Comparison of ENCODE assay signal across 1 cellular context in the genomic region with DNA sequence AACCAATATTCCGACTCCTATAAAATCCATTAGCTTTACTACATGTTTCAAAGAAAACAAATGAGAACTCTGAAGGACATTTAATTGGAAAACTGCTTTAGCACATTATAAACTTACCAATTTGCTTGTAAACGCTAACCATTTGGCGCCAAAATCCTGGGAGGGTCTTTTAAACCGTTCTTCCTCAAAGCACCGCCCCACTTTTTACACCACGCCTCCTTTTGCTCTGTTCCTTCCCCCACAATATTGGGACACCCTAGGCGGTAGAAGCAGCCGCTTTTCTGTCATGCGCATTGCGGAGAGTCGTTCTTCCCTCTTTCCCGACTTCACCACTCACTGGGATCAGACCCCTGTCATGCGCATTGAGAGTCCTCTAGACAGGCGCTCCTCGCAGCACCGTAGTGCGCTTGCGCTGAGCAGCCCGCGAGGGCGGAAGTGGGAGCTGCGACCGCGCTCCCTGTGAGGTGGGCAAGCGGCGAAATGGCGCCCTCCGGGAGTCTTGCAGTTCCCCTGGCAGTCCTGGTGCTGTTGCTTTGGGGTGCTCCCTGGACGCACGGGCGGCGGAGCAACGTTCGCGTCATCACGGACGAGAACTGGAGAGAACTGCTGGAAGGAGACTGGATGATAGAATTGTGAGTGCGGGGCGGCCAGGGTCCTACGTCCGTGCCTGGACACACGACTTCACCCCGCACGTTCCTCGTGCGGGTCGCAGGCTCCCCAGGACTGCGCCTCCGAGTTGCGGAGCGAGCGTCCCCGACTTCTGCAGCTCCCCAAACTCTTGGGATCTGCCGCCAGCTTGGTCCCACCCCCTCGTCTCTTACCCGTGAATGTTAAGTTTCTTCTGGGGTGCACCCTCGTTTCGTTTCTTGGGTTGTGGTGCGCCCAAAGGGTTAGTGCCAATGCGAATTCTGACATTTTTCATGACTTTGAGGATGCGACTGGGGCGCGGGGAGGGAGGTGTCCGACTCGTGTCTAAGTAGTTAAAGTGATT.
A peak's percentile ranks its signal among the peaks of the same experiment; 100 is the strongest.
TF ChIP-seq lines count a peak whose summit lies in the region.

A gene with protein sequence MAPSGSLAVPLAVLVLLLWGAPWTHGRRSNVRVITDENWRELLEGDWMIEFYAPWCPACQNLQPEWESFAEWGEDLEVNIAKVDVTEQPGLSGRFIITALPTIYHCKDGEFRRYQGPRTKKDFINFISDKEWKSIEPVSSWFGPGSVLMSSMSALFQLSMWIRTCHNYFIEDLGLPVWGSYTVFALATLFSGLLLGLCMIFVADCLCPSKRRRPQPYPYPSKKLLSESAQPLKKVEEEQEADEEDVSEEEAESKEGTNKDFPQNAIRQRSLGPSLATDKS (plus strand): TSS at position 435 of the 991 bp plus-strand sequence. CDS start 46 bp downstream, at position 481.

TF ChIP-seq in HepG2, 621 proteins besides CTCF, POLR2A, EP300 and RAD21 (continued from another document and continues in another):
- TF ChIP-seq, protein P1, sequence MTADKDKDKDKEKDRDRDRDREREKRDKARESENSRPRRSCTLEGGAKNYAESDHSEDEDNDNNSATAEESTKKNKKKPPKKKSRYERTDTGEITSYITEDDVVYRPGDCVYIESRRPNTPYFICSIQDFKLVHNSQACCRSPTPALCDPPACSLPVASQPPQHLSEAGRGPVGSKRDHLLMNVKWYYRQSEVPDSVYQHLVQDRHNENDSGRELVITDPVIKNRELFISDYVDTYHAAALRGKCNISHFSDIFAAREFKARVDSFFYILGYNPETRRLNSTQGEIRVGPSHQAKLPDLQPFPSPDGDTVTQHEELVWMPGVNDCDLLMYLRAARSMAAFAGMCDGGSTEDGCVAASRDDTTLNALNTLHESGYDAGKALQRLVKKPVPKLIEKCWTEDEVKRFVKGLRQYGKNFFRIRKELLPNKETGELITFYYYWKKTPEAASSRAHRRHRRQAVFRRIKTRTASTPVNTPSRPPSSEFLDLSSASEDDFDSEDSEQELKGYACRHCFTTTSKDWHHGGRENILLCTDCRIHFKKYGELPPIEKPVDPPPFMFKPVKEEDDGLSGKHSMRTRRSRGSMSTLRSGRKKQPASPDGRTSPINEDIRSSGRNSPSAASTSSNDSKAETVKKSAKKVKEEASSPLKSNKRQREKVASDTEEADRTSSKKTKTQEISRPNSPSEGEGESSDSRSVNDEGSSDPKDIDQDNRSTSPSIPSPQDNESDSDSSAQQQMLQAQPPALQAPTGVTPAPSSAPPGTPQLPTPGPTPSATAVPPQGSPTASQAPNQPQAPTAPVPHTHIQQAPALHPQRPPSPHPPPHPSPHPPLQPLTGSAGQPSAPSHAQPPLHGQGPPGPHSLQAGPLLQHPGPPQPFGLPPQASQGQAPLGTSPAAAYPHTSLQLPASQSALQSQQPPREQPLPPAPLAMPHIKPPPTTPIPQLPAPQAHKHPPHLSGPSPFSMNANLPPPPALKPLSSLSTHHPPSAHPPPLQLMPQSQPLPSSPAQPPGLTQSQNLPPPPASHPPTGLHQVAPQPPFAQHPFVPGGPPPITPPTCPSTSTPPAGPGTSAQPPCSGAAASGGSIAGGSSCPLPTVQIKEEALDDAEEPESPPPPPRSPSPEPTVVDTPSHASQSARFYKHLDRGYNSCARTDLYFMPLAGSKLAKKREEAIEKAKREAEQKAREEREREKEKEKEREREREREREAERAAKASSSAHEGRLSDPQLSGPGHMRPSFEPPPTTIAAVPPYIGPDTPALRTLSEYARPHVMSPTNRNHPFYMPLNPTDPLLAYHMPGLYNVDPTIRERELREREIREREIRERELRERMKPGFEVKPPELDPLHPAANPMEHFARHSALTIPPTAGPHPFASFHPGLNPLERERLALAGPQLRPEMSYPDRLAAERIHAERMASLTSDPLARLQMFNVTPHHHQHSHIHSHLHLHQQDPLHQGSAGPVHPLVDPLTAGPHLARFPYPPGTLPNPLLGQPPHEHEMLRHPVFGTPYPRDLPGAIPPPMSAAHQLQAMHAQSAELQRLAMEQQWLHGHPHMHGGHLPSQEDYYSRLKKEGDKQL (CRISPR knock-in tag; IDR thresholded peaks at IDR 0.05; ENCODE audit: low read depth) = no peak
- TF ChIP-seq, protein P2, sequence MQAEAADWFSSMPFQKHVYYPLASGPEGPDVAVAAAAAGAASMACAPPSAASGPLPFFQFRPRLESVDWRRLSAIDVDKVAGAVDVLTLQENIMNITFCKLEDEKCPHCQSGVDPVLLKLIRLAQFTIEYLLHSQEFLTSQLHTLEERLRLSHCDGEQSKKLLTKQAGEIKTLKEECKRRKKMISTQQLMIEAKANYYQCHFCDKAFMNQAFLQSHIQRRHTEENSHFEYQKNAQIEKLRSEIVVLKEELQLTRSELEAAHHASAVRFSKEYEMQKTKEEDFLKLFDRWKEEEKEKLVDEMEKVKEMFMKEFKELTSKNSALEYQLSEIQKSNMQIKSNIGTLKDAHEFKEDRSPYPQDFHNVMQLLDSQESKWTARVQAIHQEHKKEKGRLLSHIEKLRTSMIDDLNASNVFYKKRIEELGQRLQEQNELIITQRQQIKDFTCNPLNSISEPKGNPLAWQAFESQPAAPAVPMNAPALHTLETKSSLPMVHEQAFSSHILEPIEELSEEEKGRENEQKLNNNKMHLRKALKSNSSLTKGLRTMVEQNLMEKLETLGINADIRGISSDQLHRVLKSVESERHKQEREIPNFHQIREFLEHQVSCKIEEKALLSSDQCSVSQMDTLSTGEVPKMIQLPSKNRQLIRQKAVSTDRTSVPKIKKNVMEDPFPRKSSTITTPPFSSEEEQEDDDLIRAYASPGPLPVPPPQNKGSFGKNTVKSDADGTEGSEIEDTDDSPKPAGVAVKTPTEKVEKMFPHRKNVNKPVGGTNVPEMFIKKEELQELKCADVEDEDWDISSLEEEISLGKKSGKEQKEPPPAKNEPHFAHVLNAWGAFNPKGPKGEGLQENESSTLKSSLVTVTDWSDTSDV (CRISPR knock-in tag; IDR thresholded peaks at IDR 0.05) = 0 out of 2 replicates have a peak, but pooled peaks have one; percentile 61
- no peak for TF ChIP-seq ZNF20 (CRISPR knock-in tag; IDR thresholded peaks at IDR 0.05)
- no peak for TF ChIP-seq KLF13 (CRISPR knock-in tag; IDR thresholded peaks at IDR 0.05)
- TF ChIP-seq SMC3 (IDR thresholded peaks at IDR 0.05; ENCODE audit: low read length) = no peak
- TF ChIP-seq ZEB1 (IDR thresholded peaks at IDR 0.05; ENCODE audit: insufficient replicate concordance, low read depth) = no peak
- TF ChIP-seq NFIC (IDR thresholded peaks at IDR 0.05; ENCODE audit: low read length) = no peak
- no peak for TF ChIP-seq ZNF468 (CRISPR knock-in tag; IDR thresholded peaks at IDR 0.05)
- TF ChIP-seq ZFX (CRISPR knock-in tag; IDR thresholded peaks at IDR 0.05; ENCODE audit: low read depth) = peak; percentile 53; the same call in 1 of the 2 replicates
- TF ChIP-seq TEAD3 (CRISPR knock-in tag; optimal IDR thresholded peaks at IDR 0.05; ENCODE audit: borderline replicate concordance) = peak; percentile 23
- no peak for TF ChIP-seq MAFF (IDR thresholded peaks at IDR 0.05; ENCODE audit: low read depth, low read length)
- no peak for TF ChIP-seq SRSF9 (IDR thresholded peaks at IDR 0.05; ENCODE audit: borderline replicate concordance, insufficient read depth, low read depth, low read length, poor library complexity, severe bottlenecking)
- TF ChIP-seq ATF7-NPFF (CRISPR knock-in tag; IDR thresholded peaks at IDR 0.05; ENCODE audit: low read depth) = peak; percentile 95
- TF ChIP-seq GABPB1 (CRISPR knock-in tag; IDR thresholded peaks at IDR 0.05) = peak; percentile 94
- TF ChIP-seq KLF15 (CRISPR knock-in tag; IDR thresholded peaks at IDR 0.05; ENCODE audit: borderline replicate concordance) = no peak
- peak; percentile 38 for TF ChIP-seq GABPA (IDR thresholded peaks at IDR 0.05; ENCODE audit: low read depth, low read length)
- peak; percentile 84 for TF ChIP-seq GABPA (CRISPR knock-in tag; IDR thresholded peaks at IDR 0.05; ENCODE audit: low read depth)
- TF ChIP-seq KLF11 (CRISPR knock-in tag; IDR thresholded peaks at IDR 0.05) = no peak
- TF ChIP-seq TARDBP (CRISPR knock-in tag; IDR thresholded peaks at IDR 0.05) = peak; percentile 63; the same call in 1 of the 2 replicates
- no peak for TF ChIP-seq ZNF207 (IDR thresholded peaks at IDR 0.05; ENCODE audit: borderline replicate concordance)
- TF ChIP-seq NR3C1 (CRISPR knock-in tag; IDR thresholded peaks at IDR 0.05) = no peak
- TF ChIP-seq BCL6 (CRISPR knock-in tag; IDR thresholded peaks at IDR 0.05) = no peak
- TF ChIP-seq SIN3B (IDR thresholded peaks at IDR 0.05; ENCODE audit: low read length) = no peak
- peak; percentile 88 for TF ChIP-seq KDM2A (CRISPR knock-in tag; IDR thresholded peaks at IDR 0.05; ENCODE audit: borderline replicate concordance, low read depth)
- TF ChIP-seq, protein P3, sequence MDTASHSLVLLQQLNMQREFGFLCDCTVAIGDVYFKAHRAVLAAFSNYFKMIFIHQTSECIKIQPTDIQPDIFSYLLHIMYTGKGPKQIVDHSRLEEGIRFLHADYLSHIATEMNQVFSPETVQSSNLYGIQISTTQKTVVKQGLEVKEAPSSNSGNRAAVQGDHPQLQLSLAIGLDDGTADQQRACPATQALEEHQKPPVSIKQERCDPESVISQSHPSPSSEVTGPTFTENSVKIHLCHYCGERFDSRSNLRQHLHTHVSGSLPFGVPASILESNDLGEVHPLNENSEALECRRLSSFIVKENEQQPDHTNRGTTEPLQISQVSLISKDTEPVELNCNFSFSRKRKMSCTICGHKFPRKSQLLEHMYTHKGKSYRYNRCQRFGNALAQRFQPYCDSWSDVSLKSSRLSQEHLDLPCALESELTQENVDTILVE (CRISPR knock-in tag; IDR thresholded peaks at IDR 0.05) = peak; percentile 40; the same call in 1 of the 2 replicates
- no peak for TF ChIP-seq PLRG1 (conservative IDR thresholded peaks at IDR 0.05)
- TF ChIP-seq, protein P4, sequence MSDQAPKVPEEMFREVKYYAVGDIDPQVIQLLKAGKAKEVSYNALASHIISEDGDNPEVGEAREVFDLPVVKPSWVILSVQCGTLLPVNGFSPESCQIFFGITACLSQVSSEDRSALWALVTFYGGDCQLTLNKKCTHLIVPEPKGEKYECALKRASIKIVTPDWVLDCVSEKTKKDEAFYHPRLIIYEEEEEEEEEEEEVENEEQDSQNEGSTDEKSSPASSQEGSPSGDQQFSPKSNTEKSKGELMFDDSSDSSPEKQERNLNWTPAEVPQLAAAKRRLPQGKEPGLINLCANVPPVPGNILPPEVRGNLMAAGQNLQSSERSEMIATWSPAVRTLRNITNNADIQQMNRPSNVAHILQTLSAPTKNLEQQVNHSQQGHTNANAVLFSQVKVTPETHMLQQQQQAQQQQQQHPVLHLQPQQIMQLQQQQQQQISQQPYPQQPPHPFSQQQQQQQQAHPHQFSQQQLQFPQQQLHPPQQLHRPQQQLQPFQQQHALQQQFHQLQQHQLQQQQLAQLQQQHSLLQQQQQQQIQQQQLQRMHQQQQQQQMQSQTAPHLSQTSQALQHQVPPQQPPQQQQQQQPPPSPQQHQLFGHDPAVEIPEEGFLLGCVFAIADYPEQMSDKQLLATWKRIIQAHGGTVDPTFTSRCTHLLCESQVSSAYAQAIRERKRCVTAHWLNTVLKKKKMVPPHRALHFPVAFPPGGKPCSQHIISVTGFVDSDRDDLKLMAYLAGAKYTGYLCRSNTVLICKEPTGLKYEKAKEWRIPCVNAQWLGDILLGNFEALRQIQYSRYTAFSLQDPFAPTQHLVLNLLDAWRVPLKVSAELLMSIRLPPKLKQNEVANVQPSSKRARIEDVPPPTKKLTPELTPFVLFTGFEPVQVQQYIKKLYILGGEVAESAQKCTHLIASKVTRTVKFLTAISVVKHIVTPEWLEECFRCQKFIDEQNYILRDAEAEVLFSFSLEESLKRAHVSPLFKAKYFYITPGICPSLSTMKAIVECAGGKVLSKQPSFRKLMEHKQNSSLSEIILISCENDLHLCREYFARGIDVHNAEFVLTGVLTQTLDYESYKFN (CRISPR knock-in tag; conservative IDR thresholded peaks at IDR 0.05) = 0 out of 2 replicates have a peak, but pooled peaks have one; percentile 10
- TF ChIP-seq ZNF496 (CRISPR knock-in tag; IDR thresholded peaks at IDR 0.05; ENCODE audit: insufficient replicate concordance) = no peak
- TF ChIP-seq EZH2 (conservative IDR thresholded peaks at IDR 0.05; ENCODE audit: low read depth, low read length) = no peak
- no peak for TF ChIP-seq RORA (CRISPR knock-in tag; IDR thresholded peaks at IDR 0.05)
- peak; percentile 73; the same call in 2 of the 3 replicates for TF ChIP-seq MXI1 (IDR thresholded peaks at IDR 0.05; ENCODE audit: borderline replicate concordance, low read depth, low read length)
- TF ChIP-seq ZNF431 (CRISPR knock-in tag; IDR thresholded peaks at IDR 0.05; ENCODE audit: borderline replicate concordance, low read depth) = peak; percentile 80; the same call in 1 of the 2 replicates
- TF ChIP-seq NRL (CRISPR knock-in tag; IDR thresholded peaks at IDR 0.05; ENCODE audit: borderline replicate concordance) = peak; percentile 78
- no peak for TF ChIP-seq MTA3 (CRISPR knock-in tag; IDR thresholded peaks at IDR 0.05)
- TF ChIP-seq ZNF24 (IDR thresholded peaks at IDR 0.05) = no peak
- TF ChIP-seq SMAD9 (CRISPR knock-in tag; IDR thresholded peaks at IDR 0.05) = no peak
- TF ChIP-seq MXD4 (CRISPR knock-in tag; IDR thresholded peaks at IDR 0.05) = 0 out of 2 replicates have a peak, but pooled peaks have one; percentile 43
- no peak for TF ChIP-seq TSC22D2 (CRISPR knock-in tag; IDR thresholded peaks at IDR 0.05; ENCODE audit: borderline replicate concordance)
- TF ChIP-seq, protein P5, sequence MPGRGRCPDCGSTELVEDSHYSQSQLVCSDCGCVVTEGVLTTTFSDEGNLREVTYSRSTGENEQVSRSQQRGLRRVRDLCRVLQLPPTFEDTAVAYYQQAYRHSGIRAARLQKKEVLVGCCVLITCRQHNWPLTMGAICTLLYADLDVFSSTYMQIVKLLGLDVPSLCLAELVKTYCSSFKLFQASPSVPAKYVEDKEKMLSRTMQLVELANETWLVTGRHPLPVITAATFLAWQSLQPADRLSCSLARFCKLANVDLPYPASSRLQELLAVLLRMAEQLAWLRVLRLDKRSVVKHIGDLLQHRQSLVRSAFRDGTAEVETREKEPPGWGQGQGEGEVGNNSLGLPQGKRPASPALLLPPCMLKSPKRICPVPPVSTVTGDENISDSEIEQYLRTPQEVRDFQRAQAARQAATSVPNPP (CRISPR knock-in tag; IDR thresholded peaks at IDR 0.05) = no peak
- TF ChIP-seq, protein P6, sequence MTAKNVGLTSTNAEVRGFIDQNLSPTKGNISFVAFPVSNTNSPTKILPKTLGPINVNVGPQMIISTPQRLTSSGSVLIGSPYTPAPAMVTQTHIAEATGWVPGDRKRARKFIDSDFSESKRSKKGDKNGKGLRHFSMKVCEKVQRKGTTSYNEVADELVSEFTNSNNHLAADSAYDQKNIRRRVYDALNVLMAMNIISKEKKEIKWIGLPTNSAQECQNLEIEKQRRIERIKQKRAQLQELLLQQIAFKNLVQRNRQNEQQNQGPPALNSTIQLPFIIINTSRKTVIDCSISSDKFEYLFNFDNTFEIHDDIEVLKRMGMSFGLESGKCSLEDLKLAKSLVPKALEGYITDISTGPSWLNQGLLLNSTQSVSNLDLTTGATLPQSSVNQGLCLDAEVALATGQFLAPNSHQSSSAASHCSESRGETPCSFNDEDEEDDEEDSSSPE (CRISPR knock-in tag; IDR thresholded peaks at IDR 0.05) = peak; percentile 79
- no peak for TF ChIP-seq ZC3H4 (CRISPR knock-in tag; IDR thresholded peaks at IDR 0.05; ENCODE audit: borderline replicate concordance)
- TF ChIP-seq ZNF136 (CRISPR knock-in tag; IDR thresholded peaks at IDR 0.05; ENCODE audit: low read depth) = no peak
- no peak for TF ChIP-seq HOXA7 (CRISPR knock-in tag; IDR thresholded peaks at IDR 0.05)
- no peak for TF ChIP-seq MZF1 (CRISPR knock-in tag; IDR thresholded peaks at IDR 0.05; ENCODE audit: borderline replicate concordance)
- TF ChIP-seq ZNF235 (CRISPR knock-in tag; IDR thresholded peaks at IDR 0.05; ENCODE audit: borderline replicate concordance) = peak; percentile 82; the same call in 1 of the 2 replicates
- no peak for TF ChIP-seq CCDC6 (CRISPR knock-in tag; IDR thresholded peaks at IDR 0.05)
- TF ChIP-seq KLF9 (CRISPR knock-in tag; IDR thresholded peaks at IDR 0.05; ENCODE audit: low read depth) = no peak
- TF ChIP-seq KLF12 (CRISPR knock-in tag; IDR thresholded peaks at IDR 0.05; ENCODE audit: borderline replicate concordance) = no peak
- TF ChIP-seq NCOR1 (IDR thresholded peaks at IDR 0.05; ENCODE audit: borderline replicate concordance, low read length) = no peak
